In the genomic region with DNA sequence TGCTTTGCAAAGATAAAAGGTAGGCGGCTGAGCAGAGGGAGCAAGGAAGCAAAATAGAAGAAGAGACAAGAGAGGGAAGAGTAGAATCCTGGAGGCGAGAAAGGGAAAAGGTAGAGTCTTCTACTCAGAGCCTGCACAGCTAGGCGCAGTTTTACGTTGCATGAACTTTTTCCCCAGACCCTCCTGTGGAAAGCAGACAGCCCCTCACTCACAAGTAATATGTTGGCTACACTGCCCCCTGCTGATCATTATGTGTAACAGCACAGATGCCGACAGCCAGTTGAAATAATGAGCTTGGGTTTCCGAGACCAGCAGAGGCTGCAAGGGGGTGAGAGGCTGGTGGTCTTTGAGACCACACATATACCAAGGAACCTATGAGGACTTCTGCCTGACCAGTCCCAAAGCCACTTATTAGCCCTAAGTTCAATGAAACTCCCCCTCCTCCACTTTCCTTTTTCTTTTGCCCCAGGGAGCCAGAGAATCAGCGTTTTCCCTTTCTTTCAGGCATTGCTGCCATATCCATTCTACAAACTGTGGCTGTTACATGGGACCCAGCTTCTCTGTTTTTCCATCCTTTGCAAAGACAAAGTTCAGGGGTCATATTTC, we compare ENCODE assay signal across 9 cellular contexts. TPM values are rescaled to one million over a fixed set of nuclear protein-coding genes. Genes with fewer than 3 reads are reported as not detected.
DNase-seq lines count a peak whose midpoint lies in the region; ATAC-seq and TF ChIP-seq lines count a peak whose summit lies in the region.
"Had no signal": no experiment of that assay in that cellular context is flagged by ENCODE, and none has a peak within 500 bp of the region (broad histone marks: within the 10 kb centered on the region; RNA-seq: fewer than 3 reads in every experiment).

No MANE protein-coding gene starts in this region.

- no peaks in the 10 kb centered on the region for H3K9me3 ChIP-seq in spleen

- H3K4me3 ChIP-seq in WI38 (ENCODE audit: low read depth, low read length) (no peak overlapping the region), spleen (no peak overlapping the region)

- H3K27ac ChIP-seq in foreskin keratinocyte (no peak overlapping the region), spleen (no peak overlapping the region)

- TF ChIP-seq CTCF in WI38 (IDR thresholded peaks at IDR 0.05; ENCODE audit: low read depth, low read length), result peak; percentile 71
- peak; percentile 68 for TF ChIP-seq CTCF in foreskin keratinocyte (conservative IDR thresholded peaks at IDR 0.05)
- peak; percentile 56 to 84 (median 77) for TF ChIP-seq CTCF in spleen (IDR thresholded peaks at IDR 0.05 in 8 of 11, conservative IDR thresholded peaks at IDR 0.05 in 3 of 11)

- H3K27me3 ChIP-seq in foreskin keratinocyte (peaks cover 12% of the 10 kb centered on the region), spleen (replicated peaks in 1 of 7) (peaks cover 0 to 32% (median 6%) of the 10 kb centered on the region in 7 donors)

- no peaks in the 10 kb centered on the region for H3K4me1 ChIP-seq in foreskin keratinocyte
- H3K4me1 ChIP-seq in spleen, result no peaks in the 10 kb centered on the region

- whole genome bisulfite sequencing in spleen, 5 donors, result 21 to 27% (median 24%) methylated on average over 7 of the region's 7 CpGs

- intact Hi-C loops in spleen (cut with DNase I; ENCODE audit: low total_unique reads), result loop anchor here (10.0 kb wide), 1 partner anchor 97 kb away; no protein-coding TSS in a partner anchor

- DNase-seq in SHP77 (lab: John Stamatoyannopoulos, UW) (peak; percentile 2 to 17), SHP77 treated with DMSO at 0.1 percent for 48 hours (lab: John Stamatoyannopoulos, UW) (no peak), HuH-7 (ENCODE audit: low spot score) (peak; percentile 26), foreskin keratinocyte (no peak), spleen (no peak)

- TF ChIP-seq POLR2A in spleen (IDR thresholded peaks at IDR 0.05), result no peak

- no peaks in the 10 kb centered on the region for H3K36me3 ChIP-seq in spleen

- ATAC-seq in foreskin keratinocyte (no peak), GM19328 (IDR thresholded peaks at IDR 0.05; ENCODE audit: unreplicated experiment) (no peak), GM18498 (IDR thresholded peaks at IDR 0.05; ENCODE audit: unreplicated experiment) (no peak)
- ATAC-seq: activated naive CD4-positive, alpha-beta T cell treated with anti-CD3 and anti-CD28 coated beads, Interleukin-2, amount 50 U/mL, for 72 hours had no signal

RNA-seq across cellular contexts. Expression of a gene that starts 22.5 kb away (rescaled TPM):
- total RNA-seq in foreskin keratinocyte (18.5 and 21.0 TPM in 2 replicates), spleen (10 to 100 TPM; 20.9 to 51.7 (median 25.8) TPM)
- polyA plus RNA-seq in foreskin keratinocyte (5.0 and 5.4 TPM in 2 replicates), spleen (10 to 100 TPM in 2 of 3 donors, 1 to 10 TPM in 1; 8.8 to 12.3 (median 11.0) TPM)

RNA-seq across cellular contexts. Expression of a gene that starts 46.9 kb away (rescaled TPM):
- 0.07 TPM in 1 of 2 replicates, not detected in the other for total RNA-seq in foreskin keratinocyte
- 0.09 TPM in 1 of 2 replicates, not detected in the other for polyA plus RNA-seq in foreskin keratinocyte
- total RNA-seq in spleen, result not detected
- under 1 TPM; 0.04 to 0.12 (median 0.06) TPM for polyA plus RNA-seq in spleen
- total RNA-seq: activated naive CD4-positive, alpha-beta T cell treated with anti-CD3 and anti-CD28 coated beads, Interleukin-2, amount 50 U/mL, for 72 hours had no signal

Comparison
In these comparisons a context has a peak if more than half of its experiments do, and no peak if none do; other contexts are left out.
1. DNase-seq: peak in SHP77 (2 of 2) and HuH-7 (single experiment); none in SHP77 treated with DMSO at 0.1 percent for 48 hours (single experiment), foreskin keratinocyte (0 of 2) and spleen (single experiment).
2. Peak in every context shown above with its lines, with median percentiles within 50 percentile points of each other: CTCF ChIP-seq.